ENCODE assay signal across 13 cellular contexts in genomic region chr15:78093242-78094020, GRCh38. TPM values are rescaled to one million over a fixed set of nuclear protein-coding genes. Genes with fewer than 3 reads are reported as not detected.
DNase-seq lines count a peak whose midpoint lies in the region; ATAC-seq and TF ChIP-seq lines count a peak whose summit lies in the region.
"Had no signal": no experiment of that assay in that cellular context is flagged by ENCODE, and none has a peak within 500 bp of the region (broad histone marks: within the 10 kb centered on the region; RNA-seq: fewer than 3 reads in every experiment).

No MANE protein-coding gene starts in this region.

- 16 to 23% (median 21%) methylated on average over 5 of the region's 5 CpGs for WGBS in psoas muscle, 3 donors
- 49 to 56% methylated on average over 5 of the region's 5 CpGs for WGBS in lower leg skin, 2 donors

- no peak for TF ChIP-seq CTCF in fibroblast of villous mesenchyme (IDR thresholded peaks at IDR 0.05; ENCODE audit: insufficient read depth, low read depth, low read length)
- no peak for TF ChIP-seq CTCF in psoas muscle (IDR thresholded peaks at IDR 0.05)
- no peak for TF ChIP-seq CTCF in lower leg skin (IDR thresholded peaks at IDR 0.05)

- peaks cover 25% of the 10 kb centered on the region for H3K4me1 ChIP-seq in psoas muscle

- H3K36me3 ChIP-seq in SK-N-MC (ENCODE audit: insufficient read depth, low read length) (no peaks in the 10 kb centered on the region), psoas muscle (ENCODE audit: insufficient read depth in 1 of 2, low read depth in 1 of 2) (no peaks in the 10 kb centered on the region)

- ATAC-seq in psoas muscle: peak; percentile 94 to 96 (median 95)
- ATAC-seq: activated T-helper 17 cell treated with anti-CD3 and anti-CD28 coated beads, Interleukin-2, amount 50 U/mL, for 72 hours; PC-3 had no signal

- H3K9me3 ChIP-seq in SK-N-MC (ENCODE audit: low read depth, low read length): no peaks in the 10 kb centered on the region
- H3K9me3 ChIP-seq in psoas muscle: no peaks in the 10 kb centered on the region

- no peak for TF ChIP-seq POLR2A in lower leg skin (IDR thresholded peaks at IDR 0.05)

- no peak overlapping the region for H3K9ac ChIP-seq in SK-N-MC (ENCODE audit: insufficient read length)

- H3K27ac ChIP-seq in SK-N-MC: peak overlapping the region; percentile 26; the same call in 1 of the 2 replicates
- H3K27ac ChIP-seq in psoas muscle: peak overlapping the region; percentile 80

- peak; percentile 68 for DNase-seq in EL
- no peak for DNase-seq in SK-N-MC (ENCODE audit: low read depth, low spot score)
- DNase-seq in fibroblast of villous mesenchyme (ENCODE audit: low read depth): peak; percentile 95
- DNase-seq in psoas muscle: no peak
- no peak for DNase-seq in NCI-H187 treated with DMSO at 0.1 percent for 48 hours (lab: John Stamatoyannopoulos, UW)
- DNase-seq in lower leg skin (ENCODE audit: low spot score in 2 of 2): no peak
- no peak for DNase-seq in activated T-cell treated with anti-CD3 and anti-CD28 coated beads, Interleukin-2, amount 50 U/mL, for 48 hours
- DNase-seq in NCI-H1048 (lab: John Stamatoyannopoulos, UW): no peak
- DNase-seq: nephron progenitor cell; PC-3; stimulated activated naive CD4-positive, alpha-beta T cell treated with Interleukin-2 at 50 U/mL for 16 hours had no signal

- intact Hi-C loops in psoas muscle (cut with DNase I): no loop called here
- intact Hi-C loops in lower leg skin (cut with DNase I; ENCODE audit: low total_unique reads): no loop called here

- H3K27me3 ChIP-seq in psoas muscle (ENCODE audit: insufficient read depth in 3 of 3, low read length in 2 of 3): no peaks in the 10 kb centered on the region

- H3K4me3 ChIP-seq in SK-N-MC (no peak overlapping the region), fibroblast of villous mesenchyme (ENCODE audit: low read depth, low read length) (no peak overlapping the region), psoas muscle (no peak overlapping the region), lower leg skin (ENCODE audit: low read depth, poor library complexity, severe bottlenecking) (no peak overlapping the region)

RNA-seq across cellular contexts. Expression of gene SH2D7, which starts 1.1 kb away (rescaled TPM):
- total RNA-seq in fibroblast of villous mesenchyme (not detected in 2 replicates), psoas muscle (not detected), lower leg skin (not detected)
- not detected for polyA plus RNA-seq in psoas muscle
- total RNA-seq: activated T-helper 17 cell treated with anti-CD3 and anti-CD28 coated beads, Interleukin-2, amount 50 U/mL, for 72 hours; dermis microvascular lymphatic vessel endothelial cell; PC-3 had no signal

RNA-seq across cellular contexts. Expression of gene TBC1D2B, which starts 15.9 kb away (rescaled TPM):
- total RNA-seq in fibroblast of villous mesenchyme: 32.5 and 52.2 TPM in 2 replicates
- total RNA-seq in psoas muscle: 10 to 100 TPM in 1 of 4 donors, 1 to 10 TPM in 3; 6.8 to 11.8 (median 8.8) TPM
- 1 to 10 TPM; 2.8 to 5.6 (median 3.4) TPM for polyA plus RNA-seq in psoas muscle
- 10 to 100 TPM; 32.4 to 41.7 (median 35.3) TPM for total RNA-seq in lower leg skin

RNA-seq across cellular contexts. Expression of gene CIB2, which starts 37.8 kb away (rescaled TPM):
- total RNA-seq in fibroblast of villous mesenchyme (4.8 and 11.7 TPM in 2 replicates), psoas muscle (10 to 100 TPM in 1 of 4 donors, 1 to 10 TPM in 3; 2.4 to 18.0 (median 6.6) TPM), lower leg skin (10 to 100 TPM in 2 of 4 donors, 1 to 10 TPM in 2; 6.6 to 16.2 (median 10.9) TPM)
- 1 to 10 TPM; 3.7 to 9.7 (median 4.7) TPM for polyA plus RNA-seq in psoas muscle

RNA-seq across cellular contexts. Expression of gene IDH3A, which starts 55.7 kb away (rescaled TPM):
- 25.4 and 43.6 TPM in 2 replicates for total RNA-seq in fibroblast of villous mesenchyme
- total RNA-seq in psoas muscle: 100 to 1,000 TPM; 203 to 309 (median 251) TPM
- 100 to 1,000 TPM; 154 to 228 (median 179) TPM for polyA plus RNA-seq in psoas muscle
- total RNA-seq in lower leg skin: 10 to 100 TPM; 51.0 to 77.2 (median 60.8) TPM

Comparison
In these comparisons a context has a peak if more than half of its experiments do, and no peak if none do; other contexts are left out.
1. DNase-seq: peak in EL (single experiment) and fibroblast of villous mesenchyme (single experiment); none in SK-N-MC (single experiment), psoas muscle (0 of 2), NCI-H187 treated with DMSO at 0.1 percent for 48 hours (single experiment), lower leg skin (0 of 2), activated T-cell treated with anti-CD3 and anti-CD28 coated beads, Interleukin-2, amount 50 U/mL, for 48 hours (0 of 2) and NCI-H1048 (single experiment).